Comparison of ENCODE assay signal across 22 cellular contexts in the genomic region with DNA sequence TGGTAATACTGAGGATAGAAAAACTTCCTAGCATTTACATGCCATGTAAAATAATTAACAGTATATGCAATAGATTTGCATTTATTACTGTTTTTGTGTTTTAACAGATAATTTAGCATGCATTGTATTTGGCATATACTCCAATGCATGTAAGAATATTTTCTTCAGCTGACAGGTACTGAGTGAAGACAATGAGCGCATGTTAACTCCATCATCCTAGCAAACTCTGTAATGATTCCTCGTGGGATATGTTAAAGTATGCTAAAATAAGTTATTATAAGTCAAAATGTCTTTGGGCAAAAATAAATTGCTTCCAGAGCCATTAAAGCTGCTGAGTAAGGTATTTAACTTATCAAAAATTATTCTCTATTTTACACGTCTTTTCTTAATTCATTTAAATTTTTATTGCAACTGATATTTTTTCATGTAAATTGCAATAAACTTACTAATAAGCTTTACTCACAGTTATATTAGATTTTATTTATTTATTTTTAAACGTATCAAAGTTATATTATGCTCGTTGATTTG.
"Had no signal": no experiment of that assay in that cellular context is flagged by ENCODE, and none has a peak within 500 bp of the region (broad histone marks: within the 10 kb centered on the region; RNA-seq: fewer than 3 reads in every experiment).

No MANE protein-coding gene starts in this region.

- ATAC-seq: foreskin keratinocyte, gastrocnemius medialis, heart right ventricle, left cardiac atrium, left lung, left ventricle myocardium superior, lower lobe of right lung, mucosa of descending colon had no signal

- H3K36me3 ChIP-seq: esophagus muscularis mucosa, gastrocnemius medialis, heart right ventricle, left lung, lower lobe of right lung had no signal

- FAIRE-seq: endothelial cell of umbilical vein, islet of Langerhans, keratinocyte had no signal

- H3K4me3 ChIP-seq: coronary artery, dorsolateral prefrontal cortex, esophagus muscularis mucosa, gastrocnemius medialis, heart right ventricle, left lung, lower lobe of right lung, mucosa of descending colon had no signal

- DNase-seq: dermis blood vessel endothelial cell; dorsolateral prefrontal cortex; effector CD4-positive, alpha-beta T cell; effector memory CD4-positive, alpha-beta T cell; foreskin keratinocyte; gastrocnemius medialis; glutamatergic neuron; head of caudate nucleus; heart right ventricle; hippocampal formation; left cardiac atrium; left lung; left ventricle myocardium superior; lower lobe of right lung; mesenchymal stem cell; mucosa of descending colon; naive B cell had no signal

- H3K9me3 ChIP-seq: esophagus muscularis mucosa, gastrocnemius medialis, left lung, lower lobe of right lung, mucosa of descending colon had no signal

- H3K27ac ChIP-seq: coronary artery, dorsolateral prefrontal cortex, esophagus muscularis mucosa, foreskin keratinocyte, gastrocnemius medialis, heart right ventricle, left lung, lower lobe of right lung had no signal
